Comparison of ENCODE assay signal across 13 cellular contexts in the genomic region with DNA sequence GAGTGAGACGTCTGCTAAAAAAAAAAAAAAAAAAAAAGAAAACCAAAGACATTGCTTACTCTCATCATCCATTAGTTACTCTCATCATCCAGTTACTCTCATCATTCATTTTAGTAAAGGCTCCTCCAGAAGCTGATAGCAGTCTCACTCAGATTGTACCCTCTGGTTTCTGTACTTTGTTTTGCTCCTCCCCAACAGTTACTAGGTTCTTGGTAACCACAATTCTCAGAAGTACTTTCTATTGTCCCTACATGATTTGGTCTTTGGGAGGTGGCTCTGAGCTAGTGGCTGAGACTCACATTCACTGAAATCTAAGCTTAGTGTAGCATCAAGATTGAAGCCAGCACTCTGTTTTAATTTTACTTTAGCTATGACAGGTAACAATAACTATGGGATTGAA. TPM values are rescaled to one million over a fixed set of nuclear protein-coding genes. Genes with fewer than 3 reads are reported as not detected.
DNase-seq lines count a peak whose midpoint lies in the region; ATAC-seq and TF ChIP-seq lines count a peak whose summit lies in the region.
"Had no signal": no experiment of that assay in that cellular context is flagged by ENCODE, and none has a peak within 500 bp of the region (broad histone marks: within the 10 kb centered on the region; RNA-seq: fewer than 3 reads in every experiment).

No MANE protein-coding gene starts in this region.

- peaks cover 33% of the 10 kb centered on the region for H3K4me1 Mint-ChIP-seq in activated CD8-positive, alpha-beta T cell treated with anti-CD3 and anti-CD28 coated beads, Interleukin-2, amount 10 ng/mL, durations not matched to agents 7 days and 5 days (ENCODE audit: low read depth)

- H3K36me3 Mint-ChIP-seq in activated CD8-positive, alpha-beta T cell treated with anti-CD3 and anti-CD28 coated beads, Interleukin-2, amount 10 ng/mL, durations not matched to agents 7 days and 5 days (ENCODE audit: low read depth) = no peaks in the 10 kb centered on the region

- POLR2A ChIA-PET in activated CD8-positive, alpha-beta T cell treated with anti-CD3 and anti-CD28 coated beads, Interleukin-2, amount 10 ng/mL, durations not matched to agents 7 days and 5 days (lab: Charles Lee) = interaction anchor here (0.6 to 0.8 kb wide), 2 partner anchors 18 to 144 kb away, joined by 3 to 5 read pairs; a partner anchor contains a TSS

- H3K27ac Mint-ChIP-seq in activated CD8-positive, alpha-beta T cell treated with anti-CD3 and anti-CD28 coated beads, Interleukin-2, amount 10 ng/mL, durations not matched to agents 7 days and 5 days = peak overlapping the region; percentile 81

- H3K4me3 Mint-ChIP-seq in activated CD8-positive, alpha-beta T cell treated with anti-CD3 and anti-CD28 coated beads, Interleukin-2, amount 10 ng/mL, durations not matched to agents 7 days and 5 days = peak overlapping the region; percentile 34

- H3K9me3 Mint-ChIP-seq in activated CD8-positive, alpha-beta T cell treated with anti-CD3 and anti-CD28 coated beads, Interleukin-2, amount 10 ng/mL, durations not matched to agents 7 days and 5 days (ENCODE audit: insufficient read depth) = no peaks in the 10 kb centered on the region

- H3K27me3 Mint-ChIP-seq in activated CD8-positive, alpha-beta T cell treated with anti-CD3 and anti-CD28 coated beads, Interleukin-2, amount 10 ng/mL, durations not matched to agents 7 days and 5 days (ENCODE audit: low read depth) = peaks cover 26% of the 10 kb centered on the region

- CTCF ChIA-PET in activated CD8-positive, alpha-beta T cell treated with anti-CD3 and anti-CD28 coated beads, Interleukin-2, amount 10 ng/mL, durations not matched to agents 7 days and 5 days (lab: Charles Lee) = interaction anchor here (0.8 to 2.7 kb wide), 14 partner anchors 8 to 250 kb away, joined by 3 to 21 read pairs (median 4); a partner anchor contains a TSS

- TF ChIP-seq CTCF in GM12864 (IDR thresholded peaks at IDR 0.05; ENCODE audit: low read depth, low read length, missing control alignments) = no peak

- DNase-seq in GM12864 (ENCODE audit: low read depth) = peak; percentile 72
- peak; percentile 46 for DNase-seq in activated CD8-positive, alpha-beta T cell treated with anti-CD3 and anti-CD28 coated beads, Interleukin-2, amount 10 ng/mL, durations not matched to agents 7 days and 5 days
- no peak for DNase-seq in epidermal melanocyte (ENCODE audit: insufficient read length, low spot score)
- DNase-seq in NCI-H1417 (lab: John Stamatoyannopoulos, UW) = no peak
- no peak for DNase-seq in stimulated activated CD4-positive, alpha-beta T cell treated with anti-CD3 and anti-CD28 coated beads, Interleukin-4, amount 100 ng/mL, for 4 hours
- DNase-seq: activated CD4-positive, alpha-beta T cell treated with anti-CD3 and anti-CD28 coated beads for 48 hours; DMS53 had no signal

- no peak overlapping the region for H3K4me3 ChIP-seq in GM12864 (ENCODE audit: low read depth, low read length)
- H3K4me3 ChIP-seq: lung had no signal

- ATAC-seq in GM19043 (IDR thresholded peaks at IDR 0.05; ENCODE audit: low read depth, unreplicated experiment) (peak; percentile 70), HG02973 (IDR thresholded peaks at IDR 0.05; ENCODE audit: unreplicated experiment) (peak; percentile 72), GM21526 (IDR thresholded peaks at IDR 0.05; ENCODE audit: low FRiP score, unreplicated experiment) (no peak)
- peak; percentile 93 for ATAC-seq in activated CD8-positive, alpha-beta T cell treated with anti-CD3 and anti-CD28 coated beads, Interleukin-2, amount 10 ng/mL, durations not matched to agents 7 days and 5 days

RNA-seq across cellular contexts. Expression of a gene that starts 14.3 kb away (rescaled TPM):
- not detected for total RNA-seq in activated CD8-positive, alpha-beta T cell treated with anti-CD3 and anti-CD28 coated beads, Interleukin-2, amount 10 ng/mL, durations not matched to agents 7 days and 5 days
- total RNA-seq: bronchial epithelial cell, HT-29, lung had no signal

RNA-seq across cellular contexts. Expression of a gene that starts 17.5 kb away (rescaled TPM):
- total RNA-seq in activated CD8-positive, alpha-beta T cell treated with anti-CD3 and anti-CD28 coated beads, Interleukin-2, amount 10 ng/mL, durations not matched to agents 7 days and 5 days = 10 to 100 TPM; 44.8 to 47.0 TPM

RNA-seq across cellular contexts. Expression of a gene that starts 30.1 kb away (rescaled TPM):
- total RNA-seq in activated CD8-positive, alpha-beta T cell treated with anti-CD3 and anti-CD28 coated beads, Interleukin-2, amount 10 ng/mL, durations not matched to agents 7 days and 5 days = 1 to 10 TPM; 2.9 to 5.2 TPM

RNA-seq across cellular contexts. Expression of a gene that starts 59.6 kb away (rescaled TPM):
- total RNA-seq in activated CD8-positive, alpha-beta T cell treated with anti-CD3 and anti-CD28 coated beads, Interleukin-2, amount 10 ng/mL, durations not matched to agents 7 days and 5 days = 10 to 100 TPM; 15.8 to 24.5 TPM

Comparison
In these comparisons a context has a peak if more than half of its experiments do, and no peak if none do; other contexts are left out.
1. DNase-seq: peak in GM12864 (single experiment) and activated CD8-positive, alpha-beta T cell treated with anti-CD3 and anti-CD28 coated beads, Interleukin-2, amount 10 ng/mL, durations not matched to agents 7 days and 5 days (single experiment); none in epidermal melanocyte (single experiment), NCI-H1417 (0 of 3) and stimulated activated CD4-positive, alpha-beta T cell treated with anti-CD3 and anti-CD28 coated beads, Interleukin-4, amount 100 ng/mL, for 4 hours (0 of 2).